Comparison of ENCODE assay signal across 9 cellular contexts in genomic region chr2:26757873-26758789, GRCh38. TPM values are rescaled to one million over a fixed set of nuclear protein-coding genes. Genes with fewer than 3 reads are reported as not detected.
DNase-seq lines count a peak whose midpoint lies in the region; ATAC-seq, FAIRE-seq and TF ChIP-seq lines count a peak whose summit lies in the region.
"Had no signal": no experiment of that assay in that cellular context is flagged by ENCODE, and none has a peak within 500 bp of the region (broad histone marks: within the 10 kb centered on the region; RNA-seq: fewer than 3 reads in every experiment).

No MANE protein-coding gene starts in this region.

- peak overlapping the region; percentile 99 for H4K5ac ChIP-seq in IMR-90 (ENCODE audit: low read depth, low read length)

- H3K4me2 ChIP-seq in IMR-90 (ENCODE audit: low read depth, low read length) (peak overlapping the region; percentile 75), HepG2 (ENCODE audit: low read depth, low read length) (peak overlapping the region; percentile 73)

- TF ChIP-seq EP300 in HepG2 (IDR thresholded peaks at IDR 0.05; ENCODE audit: low read depth in 2 of 2, low read length in 2 of 2) (peak in 1 of 2 experiments; percentile 73; a peak in 2 of 4 replicates), HepG2 (CRISPR knock-in tag; IDR thresholded peaks at IDR 0.05; ENCODE audit: borderline replicate concordance) (peak; percentile 93)

- peak overlapping the region; percentile 100 for H2AK9ac ChIP-seq in IMR-90 (replicated peaks; ENCODE audit: low read depth, low read length, poor library complexity)

- peak overlapping the region; percentile 100 for H3K4ac ChIP-seq in IMR-90 (ENCODE audit: low read depth, low read length)

- H3K4me3 ChIP-seq in IMR-90 (ENCODE audit: insufficient read depth, low read depth, low read length) (no peak overlapping the region), brain microvascular endothelial cell (ENCODE audit: low read depth, low read length) (no peak overlapping the region), HepG2 (replicated peaks in 1 of 3; ENCODE audit: insufficient read depth in 1 of 3, low read depth in 2 of 3, low read length in 3 of 3) (peak overlapping the region in 1 of 3 experiments; percentile 47; a peak in 2 of 6 replicates)

- TF ChIP-seq RAD21 in IMR-90 (IDR thresholded peaks at IDR 0.05; ENCODE audit: low read length): no peak
- no peak for TF ChIP-seq RAD21 in HepG2 (CRISPR knock-in tag; IDR thresholded peaks at IDR 0.05)

- no peaks in the 10 kb centered on the region for H4K20me1 ChIP-seq in IMR-90 (ENCODE audit: insufficient read depth, low read length)
- no peaks in the 10 kb centered on the region for H4K20me1 ChIP-seq in HepG2 (ENCODE audit: insufficient read depth, low read length)

- peaks cover 0 to 16% of the 10 kb centered on the region in 2 experiments; a peak in 1 of 4 replicates for H3K79me1 ChIP-seq in IMR-90 (ENCODE audit: low read depth in 1 of 2, low read length in 2 of 2)

- H3K23ac ChIP-seq in IMR-90 (ENCODE audit: low read depth, low read length): peak overlapping the region; percentile 98

- ATAC-seq in IMR-90 (ENCODE audit: low read depth) (peak; percentile 85), HepG2 (peak; percentile 75)

- H2AFZ ChIP-seq in IMR-90 (replicated peaks; ENCODE audit: low read length, poor library complexity) (peak overlapping the region; percentile 82), HepG2 (ENCODE audit: low read length) (no peak overlapping the region)

- 0 out of 2 replicates have a peak, but pooled peaks have one; percentile 19 for TF ChIP-seq POLR2A in IMR-90 (IDR thresholded peaks at IDR 0.05; ENCODE audit: low read depth, low read length)
- TF ChIP-seq POLR2A in HepG2 (IDR thresholded peaks at IDR 0.05; ENCODE audit: insufficient read depth in 1 of 2, low read depth in 2 of 2, low read length in 2 of 2): no peak

- H3K27ac ChIP-seq in IMR-90 (ENCODE audit: insufficient read depth, low read length) (peak overlapping the region; percentile 98), brain microvascular endothelial cell (peak overlapping the region; percentile 58), HepG2 (ENCODE audit: extremely low read length, insufficient read depth, low read length) (peak overlapping the region; percentile 41)

- peak; percentile 39 for DNase-seq in NK-92 treated with Interleukin-12 subunit alpha and Interleukin-12 subunit beta, amount 100 ng/mL, for 24 hours (lab: John Stamatoyannopoulos, UW)
- no peak for DNase-seq in NK-92 (lab: John Stamatoyannopoulos, UW; ENCODE audit: unreplicated experiment)
- DNase-seq in IMR-90: peak; percentile 99
- peak; percentile 99 for DNase-seq in brain microvascular endothelial cell
- DNase-seq in HepG2 (ENCODE audit: low spot score): peak; percentile 92
- DNase-seq in D341Med (ENCODE audit: low spot score): no peak
- DNase-seq in stimulated activated naive CD4-positive, alpha-beta T cell (lab: John Stamatoyannopoulos, UW): no peak
- no peak for DNase-seq in frontal cortex (ENCODE audit: low spot score in 2 of 2)
- DNase-seq: DND-41 had no signal

- TF ChIP-seq CTCF in IMR-90 (conservative IDR thresholded peaks at IDR 0.05; ENCODE audit: low read depth, low read length): no peak
- TF ChIP-seq CTCF in brain microvascular endothelial cell (IDR thresholded peaks at IDR 0.05; ENCODE audit: low read depth, low read length, missing control alignments): no peak
- TF ChIP-seq CTCF in HepG2 (CRISPR knock-in tag; IDR thresholded peaks at IDR 0.05): no peak

- peak overlapping the region; percentile 99 for H2BK15ac ChIP-seq in IMR-90 (ENCODE audit: low read depth, low read length)

- peak overlapping the region; percentile 100 for H2BK20ac ChIP-seq in IMR-90 (ENCODE audit: low read depth, low read length)

- H3K79me2 ChIP-seq in HepG2 (ENCODE audit: insufficient read depth, low read length): no peaks in the 10 kb centered on the region

- H3K27me3 ChIP-seq in IMR-90 (ENCODE audit: control insufficient read depth, insufficient read depth, low read length) (no peaks in the 10 kb centered on the region), brain microvascular endothelial cell (replicated peaks) (peaks cover 2% of the 10 kb centered on the region), HepG2 (ENCODE audit: control insufficient read depth in 1 of 2, insufficient read depth in 2 of 2, low read length in 2 of 2) (no peaks in the 10 kb centered on the region)

- no peaks in the 10 kb centered on the region for H3K9me3 ChIP-seq in IMR-90 (ENCODE audit: control insufficient read depth, insufficient read depth, low read length)
- H3K9me3 ChIP-seq in HepG2 (ENCODE audit: low read length): no peaks in the 10 kb centered on the region

- H3K56ac ChIP-seq in IMR-90 (ENCODE audit: extremely low read depth, insufficient read depth, low read length): peak overlapping the region; percentile 89

- CTCF ChIA-PET in IMR-90 (lab: Yijun Ruan, JAX) (no interaction called here), HepG2 (lab: Yijun Ruan, JAX; ENCODE audit: low intra/inter-chr PET ratio, low total read pairs) (no interaction called here)

- 29% methylated on average over 3 of the region's 6 CpGs; no CpG with 5 or more reads in 1 of the 2 experiments for WGBS in IMR-90 (ENCODE audit: extremely low coverage in 2 of 2, insufficient read length in 1 of 2), 2 experiments
- 12% methylated on average over 6 of the region's 6 CpGs for WGBS in HepG2 (ENCODE audit: low lambda C conversion rate)

- in situ Hi-C loops in IMR-90 (cut with MboI; ENCODE audit: low sequenced_read_pairs) (no loop called here), brain microvascular endothelial cell (cut with HindIII; ENCODE audit: low pct_ligation_motif_present, low sequenced_read_pairs) (loop anchor here (25.0 kb wide), 1 partner anchor 171 kb away; no protein-coding TSS in a partner anchor), HepG2 (cut with HindIII; ENCODE audit: extremely low pct_ligation_motif_present, low pct_unique_long_range_greater_than_20kb) (no loop called here)

- H3K4me1 ChIP-seq in IMR-90 (ENCODE audit: control insufficient read depth, insufficient read depth, low read length): peaks cover 15% of the 10 kb centered on the region
- H3K4me1 ChIP-seq in HepG2 (ENCODE audit: insufficient read depth, low read length): peaks cover 39% of the 10 kb centered on the region

- no peaks in the 10 kb centered on the region for H3K36me3 ChIP-seq in IMR-90 (ENCODE audit: control insufficient read depth, insufficient read depth, low read length)
- H3K36me3 ChIP-seq in brain microvascular endothelial cell (replicated peaks): no peaks in the 10 kb centered on the region
- H3K36me3 ChIP-seq in HepG2 (replicated peaks in 1 of 2; ENCODE audit: control insufficient read depth in 1 of 2, insufficient read depth in 2 of 2, low read length in 2 of 2): no peaks in the 10 kb centered on the region

- peak overlapping the region; percentile 99 for H2AK5ac ChIP-seq in IMR-90 (ENCODE audit: low read depth, low read length)

- intact Hi-C loops in IMR-90 (cut with micrococcal nuclease): no loop called here
- intact Hi-C loops in HepG2 (cut with micrococcal nuclease; ENCODE audit: unreplicated experiment): no loop called here

- peak overlapping the region; percentile 59 for H3K9ac ChIP-seq in IMR-90 (ENCODE audit: low read depth, low read length)
- H3K9ac ChIP-seq in HepG2 (ENCODE audit: insufficient read depth, low read depth, low read length): peak overlapping the region; percentile 48

- H4K8ac ChIP-seq in IMR-90 (ENCODE audit: low read depth in 2 of 2, low read length in 2 of 2): peak overlapping the region; percentile 93 to 98

- peak overlapping the region; percentile 100 for H2BK120ac ChIP-seq in IMR-90 (ENCODE audit: low read depth, low read length)

- dilution Hi-C loops in IMR-90 (cut with HindIII; ENCODE audit: low sequenced_read_pairs, unreplicated experiment): no loop called here

- BruUV-seq in IMR-90 (replicated peaks; lab: Mats Ljungman, UMichigan) (no TSS peak), HepG2 (replicated peaks; lab: Mats Ljungman, UMichigan) (TSS peak; percentile 99)

- peak overlapping the region; percentile 98 for H2BK5ac ChIP-seq in IMR-90 (ENCODE audit: low read depth, low read length, poor library complexity, severe bottlenecking)

- H4K91ac ChIP-seq in IMR-90 (ENCODE audit: insufficient read depth, low read depth, low read length): peak overlapping the region; percentile 100

- FAIRE-seq in HepG2 (lab: Jason Lieb, UNC): peak; percentile 36
- FAIRE-seq in frontal cortex (lab: Jason Lieb, UNC): no peak

- H3K9me1 ChIP-seq in IMR-90 (ENCODE audit: insufficient read depth, low read length): peaks cover 12% of the 10 kb centered on the region

- POLR2A ChIA-PET in IMR-90 (lab: Charles Lee; ENCODE audit: unreplicated experiment) (no interaction called here), HepG2 (lab: Yijun Ruan, JAX) (interaction anchor here (0.9 to 1.5 kb wide), 5 partner anchors 9 to 292 kb away, joined by 3 to 5 read pairs (median 3); partner anchors contain the start of gene CENPA)

- H3K14ac ChIP-seq in IMR-90 (replicated peaks; ENCODE audit: low read depth, low read length): peak overlapping the region; percentile 99

- peak overlapping the region; percentile 98 for H3K18ac ChIP-seq in IMR-90 (ENCODE audit: low read depth, low read length)

RNA-seq across cellular contexts. Expression of gene SLC35F6, which starts 6.0 kb away (rescaled TPM):
- total RNA-seq in IMR-90 (2012; rRNA removed) (25.6 and 30.6 TPM in 2 replicates), HepG2 (2016; rRNA removed; fragmentation: Illumina TruSeq; extraction: Trizol) (11.8 and 21.2 TPM in 2 replicates), frontal cortex (17.5 TPM)
- polyA plus RNA-seq in IMR-90 (2012; rRNA removed) (19.1 and 19.4 TPM in 2 replicates), HepG2 (2011; rRNA removed) (15.2 and 19.2 TPM in 2 replicates)
- polyA plus RNA-seq in IMR-90 (2012; cell fraction: cytosol; rRNA removed): 12.7 and 22.8 TPM in 2 replicates
- polyA plus RNA-seq in IMR-90 (2012; cell fraction: nucleus; rRNA removed; ENCODE audit: low replicate concordance): 8.7 and 14.4 TPM in 2 replicates
- total RNA-seq in HepG2 (2016; cell fraction: cytosol; rRNA removed; fragmentation: Illumina TruSeq; extraction: Trizol; ENCODE audit: low read depth): 3.5 and 3.7 TPM in 2 replicates
- total RNA-seq in HepG2 (2016; cell fraction: insoluble cytoplasmic fraction; rRNA removed; fragmentation: Illumina TruSeq; extraction: Trizol): 9.9 and 20.3 TPM in 2 replicates
- 14.2 and 15.5 TPM in 2 replicates for total RNA-seq in HepG2 (2016; cell fraction: membrane; rRNA removed; fragmentation: Illumina TruSeq; extraction: Trizol)
- 19.3 and 24.0 TPM in 2 replicates for total RNA-seq in HepG2 (2016; cell fraction: nucleus; rRNA removed; fragmentation: Illumina TruSeq; extraction: Trizol)
- 16.7 and 16.8 TPM in 2 replicates for polyA plus RNA-seq in HepG2 (2011; cell fraction: cytosol; rRNA removed)
- polyA plus RNA-seq in HepG2 (2011; cell fraction: nucleus; rRNA removed): 12.0 and 12.7 TPM in 2 replicates
- 7.1 and 9.5 TPM in 2 replicates for polyA plus RNA-seq in HepG2 (2012)
- 2.7 and 3.6 TPM in 2 replicates for polyA plus RNA-seq in HepG2 (2016; cell fraction: cytosol; fragmentation: Illumina TruSeq; extraction: Trizol; ENCODE audit: low read depth)
- 7.6 and 11.6 TPM in 2 replicates for polyA plus RNA-seq in HepG2 (2016; cell fraction: insoluble cytoplasmic fraction; fragmentation: Illumina TruSeq; extraction: Trizol; ENCODE audit: low read depth)
- 8.6 and 8.7 TPM in 2 replicates for polyA plus RNA-seq in HepG2 (2016; cell fraction: membrane; fragmentation: Illumina TruSeq; extraction: Trizol; ENCODE audit: low read depth)
- 26.2 and 26.3 TPM in 2 replicates for polyA plus RNA-seq in HepG2 (2016; cell fraction: nucleus; fragmentation: Illumina TruSeq; extraction: Trizol; ENCODE audit: insufficient read depth, low read depth)
- 75.6 and 115 TPM in 2 replicates for polyA minus RNA-seq in HepG2 (2011; rRNA and poly(A)+ RNA removed; ENCODE audit: low replicate concordance)
- 19.2 and 22.7 TPM in 2 replicates for polyA minus RNA-seq in HepG2 (2011; cell fraction: cytosol; rRNA and poly(A)+ RNA removed)
- 13.9 and 16.2 TPM in 2 replicates for polyA minus RNA-seq in HepG2 (2011; cell fraction: nucleus; rRNA and poly(A)+ RNA removed)

RNA-seq across cellular contexts. Expression of gene CENPA, which starts 27.7 kb away (rescaled TPM):
- total RNA-seq in IMR-90 (2012; rRNA removed): 7.7 and 10.0 TPM in 2 replicates
- polyA plus RNA-seq in IMR-90 (2012; rRNA removed): 11.9 and 14.9 TPM in 2 replicates
- 5.7 and 6.3 TPM in 2 replicates for polyA plus RNA-seq in IMR-90 (2012; cell fraction: cytosol; rRNA removed)
- polyA plus RNA-seq in IMR-90 (2012; cell fraction: nucleus; rRNA removed; ENCODE audit: low replicate concordance): 4.0 and 4.9 TPM in 2 replicates
- total RNA-seq in HepG2 (2016; rRNA removed; fragmentation: Illumina TruSeq; extraction: Trizol): 38.5 and 45.8 TPM in 2 replicates
- total RNA-seq in HepG2 (2016; cell fraction: cytosol; rRNA removed; fragmentation: Illumina TruSeq; extraction: Trizol; ENCODE audit: low read depth): 27.1 and 37.2 TPM in 2 replicates
- 39.2 and 39.7 TPM in 2 replicates for total RNA-seq in HepG2 (2016; cell fraction: insoluble cytoplasmic fraction; rRNA removed; fragmentation: Illumina TruSeq; extraction: Trizol)
- total RNA-seq in HepG2 (2016; cell fraction: membrane; rRNA removed; fragmentation: Illumina TruSeq; extraction: Trizol): 50.6 and 55.2 TPM in 2 replicates
- total RNA-seq in HepG2 (2016; cell fraction: nucleus; rRNA removed; fragmentation: Illumina TruSeq; extraction: Trizol): 16.6 and 16.9 TPM in 2 replicates
- 19.6 and 28.5 TPM in 2 replicates for polyA plus RNA-seq in HepG2 (2011; rRNA removed)
- 18.7 and 25.1 TPM in 2 replicates for polyA plus RNA-seq in HepG2 (2011; cell fraction: cytosol; rRNA removed)
- polyA plus RNA-seq in HepG2 (2011; cell fraction: nucleus; rRNA removed): 8.8 and 11.8 TPM in 2 replicates
- 10.6 and 18.8 TPM in 2 replicates for polyA plus RNA-seq in HepG2 (2012)
- polyA plus RNA-seq in HepG2 (2016; cell fraction: cytosol; fragmentation: Illumina TruSeq; extraction: Trizol; ENCODE audit: low read depth): 28.0 and 40.7 TPM in 2 replicates
- polyA plus RNA-seq in HepG2 (2016; cell fraction: insoluble cytoplasmic fraction; fragmentation: Illumina TruSeq; extraction: Trizol; ENCODE audit: low read depth): 52.5 and 56.7 TPM in 2 replicates
- 39.4 and 51.0 TPM in 2 replicates for polyA plus RNA-seq in HepG2 (2016; cell fraction: membrane; fragmentation: Illumina TruSeq; extraction: Trizol; ENCODE audit: low read depth)
- polyA plus RNA-seq in HepG2 (2016; cell fraction: nucleus; fragmentation: Illumina TruSeq; extraction: Trizol; ENCODE audit: insufficient read depth, low read depth): 36.5 and 39.2 TPM in 2 replicates
- polyA minus RNA-seq in HepG2 (2011; rRNA and poly(A)+ RNA removed; ENCODE audit: low replicate concordance): 18.6 and 61.4 TPM in 2 replicates
- polyA minus RNA-seq in HepG2 (2011; cell fraction: cytosol; rRNA and poly(A)+ RNA removed): 6.7 and 8.0 TPM in 2 replicates
- polyA minus RNA-seq in HepG2 (2011; cell fraction: nucleus; rRNA and poly(A)+ RNA removed): 9.1 and 11.3 TPM in 2 replicates
- 1.2 TPM for total RNA-seq in frontal cortex

Comparison
In these comparisons a context has a peak if more than half of its experiments do, and no peak if none do; other contexts are left out.
1. DNase-seq: peak in NK-92 treated with Interleukin-12 subunit alpha and Interleukin-12 subunit beta, amount 100 ng/mL, for 24 hours (single experiment), IMR-90 (single experiment), brain microvascular endothelial cell (single experiment) and HepG2 (single experiment); none in NK-92 (single experiment), D341Med (single experiment), stimulated activated naive CD4-positive, alpha-beta T cell (0 of 6) and frontal cortex (0 of 2).
2. H3K27ac ChIP-seq: peak in every context shown above with its lines; median percentile 98 in IMR-90; 58 in brain microvascular endothelial cell; 41 in HepG2.